Comparison of ENCODE assay signal across 8 cellular contexts in the genomic region with DNA sequence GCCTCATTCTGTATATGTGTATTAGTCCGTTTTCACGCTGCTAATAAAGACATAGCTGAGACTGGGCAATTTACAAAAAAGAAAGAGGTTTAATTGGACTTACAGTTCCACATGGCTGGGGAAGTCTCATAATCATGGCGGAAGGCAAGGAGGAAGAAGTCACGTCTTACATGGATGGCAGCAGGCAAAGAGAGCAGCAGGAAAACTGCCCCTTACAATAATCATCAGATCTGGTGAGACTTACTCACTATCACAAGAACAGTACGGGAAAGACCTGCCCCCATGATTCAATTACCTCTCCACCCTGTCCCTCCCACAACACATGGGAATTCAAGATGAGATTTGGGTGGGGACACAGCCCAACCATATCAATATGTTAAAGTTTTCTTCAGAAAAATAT.
"Had no signal": no experiment of that assay in that cellular context is flagged by ENCODE, and none has a peak within 500 bp of the region (broad histone marks: within the 10 kb centered on the region; RNA-seq: fewer than 3 reads in every experiment).

No MANE protein-coding gene starts in this region.

- FAIRE-seq: G401.6, GM12878, GM12891, GM12892, GM18507, GM19239 had no signal

- ATAC-seq: GM12878 had no signal

- DNase-seq: GDM1, GF-D8 had no signal

- H3K4me3 ChIP-seq: GM12878 had no signal
